In the genomic region with DNA sequence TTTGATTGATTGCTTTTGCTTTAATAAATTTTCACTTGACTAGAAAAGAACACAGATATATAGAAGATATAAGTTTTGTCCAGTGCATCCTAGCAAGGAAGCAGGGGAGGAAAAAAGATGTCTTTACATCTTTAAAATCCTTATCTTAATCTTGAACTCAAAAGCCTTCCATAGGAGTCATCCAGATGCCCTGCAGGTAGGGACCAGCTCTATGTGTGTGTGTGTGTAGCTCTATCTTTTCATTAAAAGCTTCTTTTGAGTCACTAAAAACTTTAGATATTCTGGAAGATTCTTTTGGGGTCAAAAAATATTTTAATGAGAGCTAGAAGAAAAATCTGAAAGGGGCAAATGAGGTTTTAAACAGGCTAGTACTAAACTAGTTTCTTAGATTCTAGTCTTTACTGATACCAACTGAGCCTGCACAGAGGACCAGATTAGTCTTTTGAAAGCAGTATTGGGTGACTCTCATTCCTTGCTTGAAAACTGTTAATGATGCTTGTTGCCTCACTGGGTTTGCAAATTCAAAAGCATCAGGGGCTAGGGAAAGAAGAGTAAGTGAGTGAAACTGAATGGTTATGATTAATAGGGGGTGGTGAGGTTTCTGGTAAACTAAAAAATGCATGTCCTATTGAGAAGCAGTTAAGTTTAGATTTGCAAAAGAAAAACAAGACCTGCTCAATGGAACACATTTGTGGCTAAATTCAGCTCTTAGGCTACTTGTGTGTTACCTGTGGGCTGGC, we compare ENCODE assay signal across 1 cellular context.
TF ChIP-seq lines count a peak whose summit lies in the region.

No MANE protein-coding gene starts in this region.

TF ChIP-seq in HepG2, 621 proteins besides CTCF, POLR2A, EP300 and RAD21:
- TF ChIP-seq ZNF468 (CRISPR knock-in tag; IDR thresholded peaks at IDR 0.05) (no peak), ZNF121 (CRISPR knock-in tag; IDR thresholded peaks at IDR 0.05) (no peak)
- TF ChIP-seq, protein P1, sequence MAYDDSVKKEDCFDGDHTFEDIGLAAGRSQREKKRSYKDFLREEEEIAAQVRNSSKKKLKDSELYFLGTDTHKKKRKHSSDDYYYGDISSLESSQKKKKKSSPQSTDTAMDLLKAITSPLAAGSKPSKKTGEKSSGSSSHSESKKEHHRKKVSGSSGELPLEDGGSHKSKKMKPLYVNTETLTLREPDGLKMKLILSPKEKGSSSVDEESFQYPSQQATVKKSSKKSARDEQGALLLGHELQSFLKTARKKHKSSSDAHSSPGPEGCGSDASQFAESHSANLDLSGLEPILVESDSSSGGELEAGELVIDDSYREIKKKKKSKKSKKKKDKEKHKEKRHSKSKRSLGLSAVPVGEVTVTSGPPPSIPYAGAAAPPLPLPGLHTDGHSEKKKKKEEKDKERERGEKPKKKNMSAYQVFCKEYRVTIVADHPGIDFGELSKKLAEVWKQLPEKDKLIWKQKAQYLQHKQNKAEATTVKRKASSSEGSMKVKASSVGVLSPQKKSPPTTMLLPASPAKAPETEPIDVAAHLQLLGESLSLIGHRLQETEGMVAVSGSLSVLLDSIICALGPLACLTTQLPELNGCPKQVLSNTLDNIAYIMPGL (CRISPR knock-in tag; IDR thresholded peaks at IDR 0.05; ENCODE audit: borderline replicate concordance in 1 of 2, low read depth in 1 of 2) = 0 out of 4 replicates have a peak, but pooled peaks of 1 of the 2 experiments have one; percentile 16
TF ChIP-seq in HepG2: peak in this region for 1.
